17 cellular contexts compared by ENCODE assay signal in the genomic region with DNA sequence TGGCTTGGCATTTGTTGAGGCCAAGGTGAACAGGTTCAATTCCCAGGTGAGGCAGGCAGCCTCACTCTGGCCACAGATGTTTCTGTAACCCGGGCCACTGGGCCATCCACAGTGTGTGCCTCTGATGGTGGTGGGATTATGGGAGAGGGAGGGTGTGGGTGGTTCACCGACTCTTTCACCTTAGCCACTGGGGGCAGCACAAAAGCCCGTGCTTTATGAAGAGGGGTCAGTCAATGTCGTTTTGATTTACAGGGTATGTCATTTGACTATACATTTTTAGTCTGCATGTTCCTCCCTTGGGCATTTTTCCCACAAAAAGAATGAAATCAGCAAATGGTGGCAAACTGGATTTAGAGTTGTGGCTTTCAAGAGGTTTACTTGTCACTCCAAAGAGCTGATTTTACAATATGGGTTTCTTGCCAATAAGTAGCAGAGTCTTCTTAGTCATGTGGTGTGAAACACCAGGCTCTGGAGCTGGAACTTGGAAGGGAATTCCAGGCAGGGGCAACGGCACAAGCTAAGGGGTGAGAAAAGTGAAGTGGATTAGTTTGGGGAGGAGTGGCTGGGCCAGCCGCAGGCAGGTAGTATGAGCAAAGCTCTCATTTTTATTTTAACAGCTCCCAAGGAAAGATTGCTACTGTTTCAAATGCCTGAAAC.
DNase-seq lines count a peak whose midpoint lies in the region; ATAC-seq, FAIRE-seq and TF ChIP-seq lines count a peak whose summit lies in the region.
"Had no signal": no experiment of that assay in that cellular context is flagged by ENCODE, and none has a peak within 500 bp of the region (broad histone marks: within the 10 kb centered on the region; RNA-seq: fewer than 3 reads in every experiment).

No MANE protein-coding gene starts in this region.

- H3K9me2 ChIP-seq in Loucy (replicated peaks; ENCODE audit: low read depth, low read length) = no peaks in the 10 kb centered on the region

- no peak overlapping the region for H2BK12ac ChIP-seq in H1 (ENCODE audit: low read depth, low read length)

- no peak overlapping the region for H3K56ac ChIP-seq in H1 (replicated peaks; ENCODE audit: insufficient read length, low read depth, low read length)

- TF ChIP-seq CTCF in GM12873 (IDR thresholded peaks at IDR 0.05; ENCODE audit: insufficient read depth, low read depth, low read length, missing control alignments) (peak; percentile 16), Loucy (conservative IDR thresholded peaks at IDR 0.05; ENCODE audit: low read length) (peak; percentile 49), H1 (IDR thresholded peaks at IDR 0.05; ENCODE audit: control extremely low read depth in 1 of 3, insufficient read depth in 1 of 3, low read depth in 1 of 3, low read length in 3 of 3) (peak; percentile 18 to 54 (median 43); a peak in 2 of 4 replicates)

- no peak for FAIRE-seq in H1 (lab: Jason Lieb, UNC)
- FAIRE-seq: colon had no signal

- no peak overlapping the region for H3K23ac ChIP-seq in H1 (ENCODE audit: insufficient read length)

- H3K79me2 ChIP-seq in Loucy (ENCODE audit: insufficient read depth, low read length) = no peaks in the 10 kb centered on the region
- H3K79me2 ChIP-seq in H1 (ENCODE audit: control insufficient read depth in 1 of 2, insufficient read depth in 2 of 2, low read length in 2 of 2) = no peaks in the 10 kb centered on the region

- H3K4me3 ChIP-seq in Loucy (ENCODE audit: low read length, poor library complexity, severe bottlenecking) (no peak overlapping the region), H1 (ENCODE audit: extremely low read depth in 1 of 4, insufficient read depth in 2 of 4, low read depth in 3 of 4, low read length in 4 of 4) (no peak overlapping the region)
- H3K4me3 ChIP-seq: lung, spleen had no signal

- no peak for TF ChIP-seq POLR2A in H1 (IDR thresholded peaks at IDR 0.05; ENCODE audit: control extremely low read depth in 1 of 2, low read depth in 2 of 2, low read length in 2 of 2)

- H2BK20ac ChIP-seq in H1 (ENCODE audit: low read length) = no peak overlapping the region

- no peaks in the 10 kb centered on the region for H3K23me2 ChIP-seq in H1 (ENCODE audit: low read depth, low read length)

- no peaks in the 10 kb centered on the region for H3K9me3 ChIP-seq in Loucy (ENCODE audit: insufficient read depth, low read depth, low read length)
- H3K9me3 ChIP-seq in H1 (ENCODE audit: insufficient read depth in 2 of 2, low read depth in 1 of 2, low read length in 1 of 2) = no peaks in the 10 kb centered on the region
- H3K9me3 ChIP-seq: spleen had no signal

- WGBS in H1 (ENCODE audit: extremely low coverage in 1 of 2, insufficient coverage in 1 of 2, insufficient read length in 1 of 2, insufficient replicate concordance in 2 of 2, low coverage in 1 of 2, low lambda C conversion rate in 2 of 2, missing lambda C conversion rate in 1 of 2), 2 experiments = 91% methylated on average over 6 of the region's 6 CpGs; no CpG with 5 or more reads in 1 of the 2 experiments

- H4K8ac ChIP-seq in H1 (ENCODE audit: extremely low read depth, insufficient read depth, low read length) = no peak overlapping the region

- no peak overlapping the region for H3K4ac ChIP-seq in H1 (replicated peaks; ENCODE audit: insufficient read length, low read depth, low read length)

- POLR2A ChIA-PET in H1 (lab: Charles Lee; ENCODE audit: partially characterized antibody) = interaction anchor here (0.7 kb wide), 1 partner anchor 99 kb away, joined by 3 read pairs; no protein-coding TSS in a partner anchor

- H3F3A ChIP-seq in Loucy (ENCODE audit: low read depth) = no peaks in the 10 kb centered on the region

- DNase-seq in H1 (ENCODE audit: low read depth in 1 of 2, low spot score in 2 of 2) (no peak), stromal cell of bone marrow (ENCODE audit: low read depth) (peak; percentile 8), DMS153 (lab: John Stamatoyannopoulos, UW) (no peak), nucleus accumbens (lab: John Stamatoyannopoulos, UW) (no peak)
- DNase-seq: activated CD4-positive, alpha-beta T cell treated with anti-CD3 and anti-CD28 coated beads, Interleukin-2, amount 10 ng/mL, durations not matched to agents 7 days and 5 days; NCI-H2107; NCI-H526; Right ventricle myocardium superior; spleen; T-cell had no signal

- no peak overlapping the region for H2BK15ac ChIP-seq in H1 (ENCODE audit: low read length)

- no peak overlapping the region for H2AFZ ChIP-seq in Loucy (ENCODE audit: low read length)
- H2AFZ ChIP-seq in H1 (ENCODE audit: low read length) = no peak overlapping the region

- H3K79me1 ChIP-seq in H1 (ENCODE audit: low read depth, low read length) = no peaks in the 10 kb centered on the region

- no peak overlapping the region for H2AK5ac ChIP-seq in H1 (ENCODE audit: low read depth, low read length)

- no peak overlapping the region for H2BK5ac ChIP-seq in H1 (ENCODE audit: low read depth, low read length)

- H3K18ac ChIP-seq in H1 (ENCODE audit: extremely low read depth, low read length) = no peak overlapping the region

- peaks cover 8% of the 10 kb centered on the region for H3K4me1 ChIP-seq in Loucy (ENCODE audit: insufficient read depth, low read length, poor library complexity, severe bottlenecking)
- H3K4me1 ChIP-seq in H1 (replicated peaks in 1 of 4; ENCODE audit: control insufficient read depth in 3 of 4, insufficient read depth in 4 of 4, low read length in 3 of 4) = peaks cover 1 to 11% (median 6%) of the 10 kb centered on the region in 4 experiments
- H3K4me1 ChIP-seq: spleen had no signal

- H4K91ac ChIP-seq in H1 (replicated peaks; ENCODE audit: insufficient read length, low read length) = no peak overlapping the region

- H3K4me2 ChIP-seq in Loucy (ENCODE audit: low read depth, low read length, poor library complexity, severe bottlenecking) (peak overlapping the region; percentile 34), H1 (ENCODE audit: insufficient read depth in 1 of 2, low read depth in 2 of 2, low read length in 2 of 2) (no peak overlapping the region)
- H3K4me2 ChIP-seq: KMS-11 had no signal

- H4K5ac ChIP-seq in H1 (ENCODE audit: insufficient read length, low read depth, low read length) = no peak overlapping the region

- TF ChIP-seq RAD21 in H1 (IDR thresholded peaks at IDR 0.05 in 1 of 2, conservative IDR thresholded peaks at IDR 0.05 in 1 of 2; ENCODE audit: low read depth in 2 of 2, low read length in 2 of 2) = peak in 1 of 2 experiments; percentile 12; a peak in 1 of 4 replicates

- no peak overlapping the region for H3K27ac ChIP-seq in H1 (ENCODE audit: low read depth, low read length)
- H3K27ac ChIP-seq: KMS-11, spleen had no signal

- no peaks in the 10 kb centered on the region for H4K20me1 ChIP-seq in Loucy (ENCODE audit: insufficient read depth, low read length, poor library complexity, severe bottlenecking)
- H4K20me1 ChIP-seq in H1 (replicated peaks in 1 of 2; ENCODE audit: control insufficient read depth in 1 of 2, insufficient read depth in 2 of 2, low read length in 2 of 2) = no peaks in the 10 kb centered on the region

- H3K36me3 ChIP-seq in Loucy (ENCODE audit: insufficient read depth, low read length) = no peaks in the 10 kb centered on the region
- H3K36me3 ChIP-seq in H1 (ENCODE audit: control insufficient read depth in 2 of 4, insufficient read depth in 4 of 4, low read length in 3 of 4) = no peaks in the 10 kb centered on the region
- H3K36me3 ChIP-seq: spleen had no signal

- no peak for ATAC-seq in GM18909 (IDR thresholded peaks at IDR 0.05; ENCODE audit: poor library complexity, unreplicated experiment)
- no peak for ATAC-seq in GM18511 (IDR thresholded peaks at IDR 0.05; ENCODE audit: unreplicated experiment)

- H3K9ac ChIP-seq in Loucy (ENCODE audit: low read depth, low read length, poor library complexity, severe bottlenecking) = no peak overlapping the region
- H3K9ac ChIP-seq in H1 (replicated peaks in 1 of 4; ENCODE audit: extremely low read depth in 1 of 4, low read depth in 3 of 4, low read length in 3 of 4) = no peak overlapping the region
- H3K9ac ChIP-seq: KMS-11 had no signal

- no peak overlapping the region for H2BK120ac ChIP-seq in H1 (replicated peaks; ENCODE audit: low read depth, low read length)

- CTCF ChIA-PET in H1 (lab: Charles Lee; ENCODE audit: partially characterized antibody) = interaction anchor here (0.5 to 5.8 kb wide), 11 partner anchors 9 to 283 kb away, joined by 3 to 34 read pairs (median 4); no protein-coding TSS in a partner anchor

- no peaks in the 10 kb centered on the region for H3K27me3 ChIP-seq in Loucy (ENCODE audit: insufficient read depth, low read length, poor library complexity, severe bottlenecking)
- peaks cover 0 to 4% (median 0%) of the 10 kb centered on the region in 4 experiments; a peak in 1 of 7 replicates for H3K27me3 ChIP-seq in H1 (replicated peaks in 1 of 4; ENCODE audit: control insufficient read depth in 3 of 4, extremely low read depth in 1 of 4, insufficient read depth in 3 of 4, low read length in 3 of 4)

- no peak for TF ChIP-seq EP300 in H1 (IDR thresholded peaks at IDR 0.05; ENCODE audit: borderline replicate concordance in 1 of 2, low read depth in 2 of 2, low read length in 2 of 2)

- H3K14ac ChIP-seq in H1 (ENCODE audit: insufficient read length) = no peak overlapping the region

TF ChIP-seq in H1, 55 proteins besides CTCF, POLR2A, EP300 and RAD21:
- TF ChIP-seq PHF8 (conservative IDR thresholded peaks at IDR 0.05; ENCODE audit: low read depth, low read length) = no peak
